In genomic region chr7:143436539-143436938, GRCh38 we compare ENCODE assay signal across 13 cellular contexts. TPM values are rescaled to one million over a fixed set of nuclear protein-coding genes. Genes with fewer than 3 reads are reported as not detected.
DNase-seq lines count a peak whose midpoint lies in the region; ATAC-seq and TF ChIP-seq lines count a peak whose summit lies in the region.
"Had no signal": no experiment of that assay in that cellular context is flagged by ENCODE, and none has a peak within 500 bp of the region (broad histone marks: within the 10 kb centered on the region; RNA-seq: fewer than 3 reads in every experiment).

No MANE protein-coding gene starts in this region.

- H3K36me3 ChIP-seq in upper lobe of left lung (no peaks in the 10 kb centered on the region), GM23248 (ENCODE audit: low read depth) (no peaks in the 10 kb centered on the region)

- no peak overlapping the region for H3K27ac ChIP-seq in upper lobe of left lung
- H3K27ac ChIP-seq in GM23248: no peak overlapping the region

- no peak for TF ChIP-seq POLR2A in upper lobe of left lung (IDR thresholded peaks at IDR 0.05)

- DNase-seq in GM20000 (ENCODE audit: low spot score): no peak
- DNase-seq in upper lobe of left lung: no peak
- no peak for DNase-seq in GM23248
- DNase-seq in NCI-H2196 (lab: John Stamatoyannopoulos, UW; ENCODE audit: unreplicated experiment): no peak
- DNase-seq: activated CD4-positive, alpha-beta memory T cell treated with anti-CD3 and anti-CD28 coated beads, Interleukin-2, amount 10 ng/mL, durations not matched to agents 7 days and 5 days; DMS 273 treated with DMSO at 0.1 percent for 48 hours; erythroblast; NCI-H1092; SK-N-SH had no signal

- no peaks in the 10 kb centered on the region for H3K27me3 ChIP-seq in upper lobe of left lung
- no peaks in the 10 kb centered on the region for H3K27me3 ChIP-seq in GM23248 (replicated peaks; ENCODE audit: insufficient read depth)

- no peak overlapping the region for H3K4me2 ChIP-seq in GM23248 (ENCODE audit: unreplicated experiment)
- H3K4me2 ChIP-seq: SK-N-SH had no signal

- WGBS in upper lobe of left lung, 2 donors: 79 to 94% methylated on average over 1 of the region's 1 CpG
- WGBS in GM23248 (ENCODE audit: low coverage in 1 of 2, low lambda C conversion rate in 2 of 2, missing lambda C conversion rate in 2 of 2), 2 experiments: 93 to 95% methylated on average over 1 of the region's 1 CpG

- H3K79me2 ChIP-seq in GM23248 (ENCODE audit: insufficient read depth): no peaks in the 10 kb centered on the region

- no peak for TF ChIP-seq EP300 in upper lobe of left lung (IDR thresholded peaks at IDR 0.05)

- TF ChIP-seq CTCF in GM20000 (IDR thresholded peaks at IDR 0.05; ENCODE audit: extremely low read depth, missing control alignments) (no peak), upper lobe of left lung (IDR thresholded peaks at IDR 0.05) (no peak)

- ATAC-seq in GM18508 (IDR thresholded peaks at IDR 0.05; ENCODE audit: insufficient read depth, unreplicated experiment) (peak; percentile 89), GM21381 (IDR thresholded peaks at IDR 0.05; ENCODE audit: unreplicated experiment) (peak; percentile 90), HG02970 (IDR thresholded peaks at IDR 0.05; ENCODE audit: low FRiP score, unreplicated experiment) (peak; percentile 78), HG03565 (IDR thresholded peaks at IDR 0.05; ENCODE audit: unreplicated experiment) (peak; percentile 67), upper lobe of left lung (ENCODE audit: low FRiP score in 2 of 2) (no peak)

- no peaks in the 10 kb centered on the region for H4K20me1 ChIP-seq in GM23248 (ENCODE audit: insufficient read depth)

- in situ Hi-C loops in GM23248 (cut with MboI): no loop called here

- no peaks in the 10 kb centered on the region for H3K4me1 ChIP-seq in upper lobe of left lung
- H3K4me1 ChIP-seq in GM23248 (ENCODE audit: insufficient read depth): peaks cover 14% of the 10 kb centered on the region

- no peak overlapping the region for H2AFZ ChIP-seq in GM23248

- no peaks in the 10 kb centered on the region for H3K9me2 ChIP-seq in GM23248 (ENCODE audit: insufficient read depth)
- H3K9me2 ChIP-seq: SK-N-SH had no signal

- no peaks in the 10 kb centered on the region for H3K9me3 ChIP-seq in upper lobe of left lung
- no peaks in the 10 kb centered on the region for H3K9me3 ChIP-seq in GM23248 (ENCODE audit: low read depth)
- H3K9me3 ChIP-seq: SK-N-SH had no signal

- H3K9ac ChIP-seq in GM23248: no peak overlapping the region
- H3K9ac ChIP-seq: SK-N-SH had no signal

- no peaks in the 10 kb centered on the region for H3F3A ChIP-seq in GM23248 (ENCODE audit: insufficient read depth)

- no peak overlapping the region for H3K4me3 ChIP-seq in upper lobe of left lung
- no peak overlapping the region for H3K4me3 ChIP-seq in GM23248

RNA-seq across cellular contexts. Expression of gene TAS2R60, which starts 6.7 kb away (rescaled TPM):
- 1 to 10 TPM in 2 of 6 donors, under 1 TPM in 1, not detected in 3; 0.83 to 3.1 (median 1.2) TPM for total RNA-seq in upper lobe of left lung
- total RNA-seq in GM23248 (2014; rRNA removed; shearing (Covaris generic)): not detected in 2 replicates
- polyA plus RNA-seq in GM23248 (2016; fragmentation: Nextera tagmentation; extraction: Ambion mirVana): not detected in 2 replicates
- total RNA-seq: activated CD4-positive, alpha-beta memory T cell treated with anti-CD3 and anti-CD28 coated beads, Interleukin-2, amount 10 ng/mL, durations not matched to agents 7 days and 5 days had no signal
- polyA plus RNA-seq: SK-N-SH had no signal

RNA-seq across cellular contexts. Expression of gene EPHA1, which starts 27.9 kb away (rescaled TPM):
- 10 to 100 TPM in 4 of 6 donors, 1 to 10 TPM in 2; 5.3 to 18.9 (median 13.0) TPM for total RNA-seq in upper lobe of left lung
- not detected in 2 replicates for total RNA-seq in GM23248 (2014; rRNA removed; shearing (Covaris generic))
- 0.80 and 0.83 TPM in 2 replicates for polyA plus RNA-seq in GM23248 (2016; fragmentation: Nextera tagmentation; extraction: Ambion mirVana)

RNA-seq across cellular contexts. Expression of gene TAS2R41, which starts 41.1 kb away (rescaled TPM):
- under 1 TPM in 2 of 6 donors, not detected in 4; 0.46 to 0.54 TPM for total RNA-seq in upper lobe of left lung
- total RNA-seq in GM23248 (2014; rRNA removed; shearing (Covaris generic)): not detected in 2 replicates
- polyA plus RNA-seq in GM23248 (2016; fragmentation: Nextera tagmentation; extraction: Ambion mirVana): not detected in 2 replicates
- total RNA-seq: activated CD4-positive, alpha-beta memory T cell treated with anti-CD3 and anti-CD28 coated beads, Interleukin-2, amount 10 ng/mL, durations not matched to agents 7 days and 5 days had no signal
- polyA plus RNA-seq: SK-N-SH had no signal

RNA-seq across cellular contexts. Expression of gene ZYX, which starts 55.4 kb away (rescaled TPM):
- total RNA-seq in upper lobe of left lung: 100 to 1,000 TPM in 5 of 6 donors, 10 to 100 TPM in 1; 44.6 to 345 (median 222) TPM
- 140 and 148 TPM in 2 replicates for total RNA-seq in GM23248 (2014; rRNA removed; shearing (Covaris generic))
- polyA plus RNA-seq in GM23248 (2016; fragmentation: Nextera tagmentation; extraction: Ambion mirVana): 380 and 396 TPM in 2 replicates

Comparison
In these comparisons a context has a peak if more than half of its experiments do, and no peak if none do; other contexts are left out.
1. ATAC-seq: peak in GM18508 (single experiment), GM21381 (single experiment), HG02970 (single experiment) and HG03565 (single experiment); none in upper lobe of left lung (0 of 2).